ENCODE assay signal across 8 cellular contexts in genomic region chr16:88143122-88143747, GRCh38.
DNase-seq lines count a peak whose midpoint lies in the region; ATAC-seq, FAIRE-seq and TF ChIP-seq lines count a peak whose summit lies in the region.
"Not testable (repeated sequence)": the region's sequence is repeated elsewhere in the genome, so short reads cannot be mapped to it uniquely, and the experiment has no call there.

No MANE protein-coding gene starts in this region.

- intact Hi-C loops in heart left ventricle (cut with DNase I); lower lobe of right lung (cut with DNase I); sciatic nerve (cut with DNase I); aorta (cut with DNase I): not testable (repeated sequence)

- DNase-seq in A549 (ENCODE audit: low read depth in 1 of 2, low spot score in 1 of 2); bronchial epithelial cell (ENCODE audit: low read depth); heart left ventricle; right atrium auricular region (ENCODE audit: low spot score); sciatic nerve (ENCODE audit: low spot score): not testable (repeated sequence)
- peak; percentile 76 for DNase-seq in SK-N-DZ (ENCODE audit: low spot score)
- peak; percentile 12 for DNase-seq in lower lobe of right lung
- peak; percentile 24 to 48 for DNase-seq in aorta

- H3K4me1 ChIP-seq in A549; right atrium auricular region; lower lobe of right lung; aorta (ENCODE audit: control insufficient read depth in 1 of 2, insufficient read depth in 2 of 2, low read length in 2 of 2): not testable (repeated sequence)
- peaks cover 0 to 11% (median 0%) of the 10 kb centered on the region in 12 donors for H3K4me1 ChIP-seq in heart left ventricle

- WGBS in A549 (ENCODE audit: missing lambda C conversion rate), result 85% methylated on average over 17 of the region's 22 CpGs
- WGBS in heart left ventricle, 4 donors, result 65 to 73% (median 68%) methylated on average over 14 to 22 of the region's 22 CpGs
- WGBS in aorta, 2 donors, result 80% methylated on average over 22 of the region's 22 CpGs

- not testable (repeated sequence) for H3K4me3 ChIP-seq in A549; bronchial epithelial cell (ENCODE audit: low read depth, low read length); heart left ventricle; right atrium auricular region; lower lobe of right lung; aorta (ENCODE audit: low read length in 2 of 2)

- POLR2A ChIA-PET in A549 (lab: Yijun Ruan, JAX), result not testable (repeated sequence)

- TF ChIP-seq EP300 in A549 (IDR thresholded peaks at IDR 0.05), result not testable (repeated sequence)

- not testable (repeated sequence) for ATAC-seq in A549; aorta (ENCODE audit: low FRiP score)
- ATAC-seq in heart left ventricle (peak in 3 of 4 donors; percentile 1 to 3 (median 2)), lower lobe of right lung (peak; percentile 28 to 29), sciatic nerve (peak; percentile 11)

- not testable (repeated sequence) for H3K36me3 ChIP-seq in bronchial epithelial cell (ENCODE audit: control insufficient read depth, insufficient read depth, low read length); heart left ventricle; right atrium auricular region; lower lobe of right lung; aorta (ENCODE audit: control insufficient read depth in 1 of 2, insufficient read depth in 2 of 2, low read length in 1 of 2)

- FAIRE-seq in A549 (lab: Jason Lieb, UNC) (peak; percentile 13), bronchial epithelial cell (lab: Jason Lieb, UNC) (peak; percentile 68)

- H3K4me2 ChIP-seq in A549, result not testable (repeated sequence)

- TF ChIP-seq RAD21 in A549 (conservative IDR thresholded peaks at IDR 0.05 in 1 of 2, IDR thresholded peaks at IDR 0.05 in 1 of 2), result not testable (repeated sequence)

- H3K9me3 ChIP-seq in A549 (peaks cover 11% of the 10 kb centered on the region; the same call in 2 of the 3 replicates), heart left ventricle (peaks cover 0 to 19% (median 2%) of the 10 kb centered on the region in 12 donors)
- H3K9me3 ChIP-seq in right atrium auricular region; lower lobe of right lung; aorta (ENCODE audit: control insufficient read depth, low read length): not testable (repeated sequence)

- not testable (repeated sequence) for TF ChIP-seq POLR2A in A549 (IDR thresholded peaks at IDR 0.05; ENCODE audit: low read length); heart left ventricle (IDR thresholded peaks at IDR 0.05)

- not testable (repeated sequence) for TF ChIP-seq CTCF in A549 (IDR thresholded peaks at IDR 0.05); bronchial epithelial cell (IDR thresholded peaks at IDR 0.05; ENCODE audit: insufficient read depth, low read length, severe bottlenecking); heart left ventricle (IDR thresholded peaks at IDR 0.05); right atrium auricular region (IDR thresholded peaks at IDR 0.05); lower lobe of right lung (IDR thresholded peaks at IDR 0.05)

- CTCF ChIA-PET in A549 (lab: Yijun Ruan, JAX), result not testable (repeated sequence)

- not testable (repeated sequence) for H3K27me3 ChIP-seq in bronchial epithelial cell (ENCODE audit: control insufficient read depth, insufficient read depth, low read length); heart left ventricle; right atrium auricular region; lower lobe of right lung (ENCODE audit: low read depth); aorta (ENCODE audit: control insufficient read depth in 1 of 2, insufficient read depth in 2 of 2, low read length in 1 of 2)

- not testable (repeated sequence) for H3K27ac ChIP-seq in A549; lower lobe of right lung; aorta (ENCODE audit: low read depth in 1 of 2, low read length in 2 of 2)
- H3K27ac ChIP-seq in heart left ventricle (peak overlapping the region in 11 of 12 donors; percentile 39 to 86 (median 77)), right atrium auricular region (peak overlapping the region; percentile 59 to 91)
